In genomic region chr12:122974892-122975789, GRCh38 we compare ENCODE assay signal across 1 cellular context.
TF ChIP-seq lines count a peak whose summit lies in the region.

Gene OGFOD2 (plus strand): TSS chr12:122975244. CDS start chr12:122975252, 8 bp downstream.

TF ChIP-seq in HepG2, 621 proteins besides CTCF, POLR2A, EP300 and RAD21 (continued from another document and continues in another):
- TF ChIP-seq DDIT3 (CRISPR knock-in tag; IDR thresholded peaks at IDR 0.05) (no peak), MXD4 (CRISPR knock-in tag; IDR thresholded peaks at IDR 0.05) (no peak; the same call in 1 of the 2 replicates), ZNF549 (CRISPR knock-in tag; IDR thresholded peaks at IDR 0.05) (no peak), XRCC5 (optimal IDR thresholded peaks at IDR 0.05; ENCODE audit: low read length) (peak; percentile 19), JUNB (CRISPR knock-in tag; IDR thresholded peaks at IDR 0.05; ENCODE audit: borderline replicate concordance) (no peak; the same call in 1 of the 2 replicates), PATZ1 (CRISPR knock-in tag; IDR thresholded peaks at IDR 0.05) (peak; percentile 81), ZFAT (CRISPR knock-in tag; conservative IDR thresholded peaks at IDR 0.05) (no peak), ZNF639 (CRISPR knock-in tag; conservative IDR thresholded peaks at IDR 0.05) (no peak), DR1 (CRISPR knock-in tag; IDR thresholded peaks at IDR 0.05) (peak; percentile 25; the same call in 1 of the 2 replicates), KAT7 (CRISPR knock-in tag; IDR thresholded peaks at IDR 0.05; ENCODE audit: borderline replicate concordance) (no peak), ZNF234 (CRISPR knock-in tag; conservative IDR thresholded peaks at IDR 0.05) (no peak), ATRX (CRISPR knock-in tag; IDR thresholded peaks at IDR 0.05; ENCODE audit: borderline replicate concordance) (no peak), TBL1XR1 (IDR thresholded peaks at IDR 0.05; ENCODE audit: borderline replicate concordance, low read length, partially characterized antibody) (peak; percentile 54), TRIM22 (IDR thresholded peaks at IDR 0.05) (no peak), SMYD3 (CRISPR knock-in tag; IDR thresholded peaks at IDR 0.05) (no peak), SMAD9 (CRISPR knock-in tag; IDR thresholded peaks at IDR 0.05) (no peak), ZNF552 (CRISPR knock-in tag; IDR thresholded peaks at IDR 0.05; ENCODE audit: borderline replicate concordance) (peak; percentile 35; the same call in 1 of the 2 replicates), ZNF781 (CRISPR knock-in tag; IDR thresholded peaks at IDR 0.05; ENCODE audit: borderline replicate concordance, not compliant biosample characterization) (peak; percentile 11), ZNF713 (CRISPR knock-in tag; IDR thresholded peaks at IDR 0.05) (no peak), ZNF512 (CRISPR knock-in tag; IDR thresholded peaks at IDR 0.05) (no peak), ZNF276 (CRISPR knock-in tag; IDR thresholded peaks at IDR 0.05; ENCODE audit: low read depth) (no peak; the same call in 1 of the 2 replicates), ZNF772 (CRISPR knock-in tag; IDR thresholded peaks at IDR 0.05) (no peak), ZNF589 (CRISPR knock-in tag; conservative IDR thresholded peaks at IDR 0.05) (peak; percentile 85; the same call in 1 of the 2 replicates), HOMEZ (CRISPR knock-in tag; IDR thresholded peaks at IDR 0.05; ENCODE audit: low read depth) (no peak), MTF2 (CRISPR knock-in tag; IDR thresholded peaks at IDR 0.05; ENCODE audit: borderline replicate concordance) (no peak), JUND (CRISPR knock-in tag; IDR thresholded peaks at IDR 0.05) (no peak), ZNF563 (CRISPR knock-in tag; IDR thresholded peaks at IDR 0.05) (no peak), TIGD3 (CRISPR knock-in tag; IDR thresholded peaks at IDR 0.05; ENCODE audit: borderline replicate concordance) (no peak), ZNF350 (CRISPR knock-in tag; IDR thresholded peaks at IDR 0.05; ENCODE audit: borderline replicate concordance, low read depth) (peak; percentile 45), ZNF136 (CRISPR knock-in tag; IDR thresholded peaks at IDR 0.05; ENCODE audit: low read depth) (no peak), BRCA1 (CRISPR knock-in tag; IDR thresholded peaks at IDR 0.05) (no peak), GABPB1 (CRISPR knock-in tag; IDR thresholded peaks at IDR 0.05) (peak; percentile 87; the same call in 1 of the 2 replicates), SKIL (CRISPR knock-in tag; IDR thresholded peaks at IDR 0.05; ENCODE audit: borderline replicate concordance) (no peak), ZNF235 (CRISPR knock-in tag; IDR thresholded peaks at IDR 0.05; ENCODE audit: borderline replicate concordance) (no peak), ZNF780A (CRISPR knock-in tag; IDR thresholded peaks at IDR 0.05) (no peak), IKZF1 (IDR thresholded peaks at IDR 0.05) (no peak), ZNF598 (CRISPR knock-in tag; IDR thresholded peaks at IDR 0.05; ENCODE audit: borderline replicate concordance) (no peak), ZKSCAN5 (CRISPR knock-in tag; IDR thresholded peaks at IDR 0.05) (0 out of 2 replicates have a peak, but pooled peaks have one; percentile 13), ZNF496 (CRISPR knock-in tag; IDR thresholded peaks at IDR 0.05; ENCODE audit: insufficient replicate concordance) (no peak), TAF1 (CRISPR knock-in tag; IDR thresholded peaks at IDR 0.05) (peak; percentile 84), MEIS1 (CRISPR knock-in tag; IDR thresholded peaks at IDR 0.05; ENCODE audit: borderline replicate concordance) (no peak), SNAPC4 (CRISPR knock-in tag; IDR thresholded peaks at IDR 0.05) (peak; percentile 46; the same call in 1 of the 2 replicates), ZNF788 (CRISPR knock-in tag; IDR thresholded peaks at IDR 0.05; ENCODE audit: borderline replicate concordance) (no peak), PHF5A (CRISPR knock-in tag; IDR thresholded peaks at IDR 0.05; ENCODE audit: low read depth, unreplicated experiment) (no peak), ZNF577 (CRISPR knock-in tag; IDR thresholded peaks at IDR 0.05; ENCODE audit: borderline replicate concordance, low read depth) (no peak), ZNF790 (CRISPR knock-in tag; IDR thresholded peaks at IDR 0.05; ENCODE audit: borderline replicate concordance) (no peak; the same call in 1 of the 2 replicates), KMT2B (CRISPR knock-in tag; IDR thresholded peaks at IDR 0.05) (0 out of 2 replicates have a peak, but pooled peaks have one; percentile 20), SP140L (CRISPR knock-in tag; IDR thresholded peaks at IDR 0.05; ENCODE audit: borderline replicate concordance) (no peak)
